In the genomic region with DNA sequence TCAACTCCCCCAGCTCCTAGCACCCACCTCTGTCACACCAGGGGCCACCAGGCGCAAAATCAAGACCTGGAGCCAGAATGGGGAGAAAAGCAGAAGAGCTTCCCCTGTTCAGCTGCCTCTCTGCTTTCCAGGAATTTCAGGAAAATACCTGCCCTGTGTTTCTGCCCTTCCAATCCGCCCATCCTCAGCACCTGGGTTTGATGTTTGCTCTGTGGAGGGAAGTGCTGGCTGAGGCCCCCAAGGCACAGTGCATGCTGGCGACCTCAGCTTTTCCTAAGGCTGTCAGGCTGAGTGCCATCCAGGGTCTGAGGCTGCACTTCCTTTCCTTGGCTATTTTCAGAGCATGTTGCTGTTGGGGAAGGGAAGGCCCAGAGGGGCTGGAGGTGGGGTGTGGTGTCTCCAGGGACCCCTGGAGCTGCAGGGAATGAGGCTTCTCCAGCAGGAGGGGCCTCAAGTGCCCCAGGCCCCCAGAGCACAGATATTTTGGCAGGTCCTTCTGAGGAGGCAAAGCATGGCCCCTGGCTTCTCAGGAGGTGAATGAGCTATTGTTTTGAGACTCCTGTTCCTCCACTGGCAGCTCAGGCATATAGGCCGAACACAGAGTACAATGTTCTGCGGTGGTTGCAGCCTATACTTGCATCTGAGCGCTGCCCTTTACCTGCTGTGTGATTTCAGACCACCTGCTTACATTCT, we compare ENCODE assay signal across 24 cellular contexts.
A peak's percentile ranks its signal among the peaks of the same experiment; 100 is the strongest.
DNase-seq lines count a peak whose midpoint lies in the region; FAIRE-seq and TF ChIP-seq lines count a peak whose summit lies in the region.
"Had no signal": no experiment of that assay in that cellular context is flagged by ENCODE, and none has a peak within 500 bp of the region (broad histone marks: within the 10 kb centered on the region; RNA-seq: fewer than 3 reads in every experiment).

No MANE protein-coding gene starts in this region.

- H2BK120ac ChIP-seq in H9 (ENCODE audit: low read depth, low read length, poor library complexity, severe bottlenecking) = no peak overlapping the region
- no peak overlapping the region for H2BK120ac ChIP-seq in H1 (replicated peaks; ENCODE audit: low read depth, low read length)

- H3K4me1 Mint-ChIP-seq in H9 = peaks cover 8 to 19% of the 10 kb centered on the region in 2 experiments
- H3K4me1 Mint-ChIP-seq: B cell; CD4-positive, CD25-positive, alpha-beta regulatory T cell had no signal

- CTCF ChIA-PET in H1 (lab: Charles Lee; ENCODE audit: partially characterized antibody) = interaction anchor here (0.7 to 2.2 kb wide), 10 partner anchors 9 to 389 kb away, joined by 3 to 10 read pairs (median 3); no protein-coding TSS in a partner anchor

- H3K4me3 Mint-ChIP-seq in H9 = no peak overlapping the region
- H3K4me3 Mint-ChIP-seq: B cell; CD4-positive, CD25-positive, alpha-beta regulatory T cell; HFFc6 had no signal

- H3K14ac ChIP-seq in H9 (ENCODE audit: insufficient read depth, low read length) (no peak overlapping the region), H1 (ENCODE audit: insufficient read length) (no peak overlapping the region)

- H2AK5ac ChIP-seq in H9 (ENCODE audit: insufficient read length, low read length) (no peak overlapping the region), H1 (ENCODE audit: low read depth, low read length) (no peak overlapping the region)

- H3T11ph ChIP-seq in H9 (ENCODE audit: low read length) = no peak overlapping the region

- H2BK5ac ChIP-seq in H9 (ENCODE audit: insufficient read length, low read length) = no peak overlapping the region
- peak overlapping the region; percentile 18; the same call in 1 of the 2 replicates for H2BK5ac ChIP-seq in H1 (ENCODE audit: low read depth, low read length)

- no peak overlapping the region for H4K91ac ChIP-seq in H9 (ENCODE audit: insufficient read length, low read depth, low read length)
- H4K91ac ChIP-seq in H1 (replicated peaks; ENCODE audit: insufficient read length, low read length) = peak overlapping the region; percentile 18

- H2AFZ ChIP-seq in H9 (ENCODE audit: low read length) (no peak overlapping the region), H1 (ENCODE audit: low read length) (0 out of 2 replicates have a peak overlapping the region, but pooled peaks have one; percentile 7)
- H2AFZ ChIP-seq: PC-9 had no signal

- no peak overlapping the region for H3K23ac ChIP-seq in H9 (ENCODE audit: insufficient read length, low read depth, low read length)
- no peak overlapping the region for H3K23ac ChIP-seq in H1 (ENCODE audit: insufficient read length)

- H3K4ac ChIP-seq in H9 (ENCODE audit: low read depth, low read length) = no peak overlapping the region
- no peak overlapping the region for H3K4ac ChIP-seq in H1 (replicated peaks; ENCODE audit: insufficient read length, low read depth, low read length)

- DNase-seq in NCI-H82 (lab: John Stamatoyannopoulos, UW) = peak; percentile 2
- DNase-seq in NCI-H82 treated with DMSO at 0.1 percent for 48 hours (lab: John Stamatoyannopoulos, UW; ENCODE audit: unreplicated experiment) = no peak
- DNase-seq in H9 = peak; percentile 48
- no peak for DNase-seq in H1 (ENCODE audit: low read depth in 1 of 2, low spot score in 2 of 2)
- DNase-seq in COR-L47 (lab: John Stamatoyannopoulos, UW) = no peak
- DNase-seq in Ammon's horn (ENCODE audit: low spot score) = no peak
- DNase-seq in stimulated activated naive CD4-positive, alpha-beta T cell treated with Interleukin-2 at 50 U/mL for 16 hours (lab: John Stamatoyannopoulos, UW) = no peak
- DNase-seq: CD4-positive, CD25-positive, alpha-beta regulatory T cell; GDM1; HFFc6; NCI-H1417; NCI-H1930; NCI-H524 treated with DMSO at 0.1 percent for 48 hours; PC-9; RPMI8226; SIG-M5; SK-N-SH; T-helper 2 cell had no signal

- H3K23me2 ChIP-seq in H9 (ENCODE audit: insufficient read length, low read depth, low read length, poor library complexity, severe bottlenecking) = no peaks in the 10 kb centered on the region
- H3K23me2 ChIP-seq in H1 (ENCODE audit: low read depth, low read length) = no peaks in the 10 kb centered on the region; the same call in 1 of the 2 replicates

- no peak for TF ChIP-seq RAD21 in H1 (IDR thresholded peaks at IDR 0.05 in 1 of 2, conservative IDR thresholded peaks at IDR 0.05 in 1 of 2; ENCODE audit: low read depth in 2 of 2, low read length in 2 of 2)

- H4K5ac ChIP-seq in H9 (ENCODE audit: insufficient read length, low read depth, low read length) (no peak overlapping the region), H1 (ENCODE audit: insufficient read length, low read depth, low read length) (no peak overlapping the region)

- H2BK20ac ChIP-seq in H9 (ENCODE audit: low read depth, low read length, poor library complexity, severe bottlenecking) (no peak overlapping the region), H1 (ENCODE audit: low read length) (peak overlapping the region; percentile 44; the same call in 1 of the 2 replicates)

- H3K4me2 ChIP-seq in H9 (ENCODE audit: insufficient read depth, insufficient read length, low read length) (no peak overlapping the region), H1 (ENCODE audit: insufficient read depth in 1 of 2, low read depth in 2 of 2, low read length in 2 of 2) (0 out of 4 replicates have a peak overlapping the region, but pooled peaks of 1 of the 2 experiments have one; percentile 16)
- H3K4me2 ChIP-seq: PC-9, SK-N-SH had no signal

- no peaks in the 10 kb centered on the region for H4K20me1 ChIP-seq in H9 (ENCODE audit: control insufficient read depth, insufficient read depth, insufficient read length)
- H4K20me1 ChIP-seq in H1 (replicated peaks in 1 of 2; ENCODE audit: control insufficient read depth in 1 of 2, insufficient read depth in 2 of 2, low read length in 2 of 2) = no peaks in the 10 kb centered on the region

- no peaks in the 10 kb centered on the region for H3K27me3 ChIP-seq in H9 (ENCODE audit: insufficient read depth, low read length)
- no peaks in the 10 kb centered on the region; a peak in 1 of 7 replicates for H3K27me3 ChIP-seq in H1 (replicated peaks in 1 of 4; ENCODE audit: control insufficient read depth in 3 of 4, extremely low read depth in 1 of 4, insufficient read depth in 3 of 4, low read length in 3 of 4)
- H3K27me3 ChIP-seq: MG63 had no signal

- TF ChIP-seq EP300 in H1 (IDR thresholded peaks at IDR 0.05; ENCODE audit: borderline replicate concordance in 1 of 2, low read depth in 2 of 2, low read length in 2 of 2) = no peak

- POLR2A ChIA-PET in H1 (lab: Charles Lee; ENCODE audit: partially characterized antibody) = interaction anchor here (0.6 to 0.7 kb wide), 2 partner anchors 8 to 34 kb away, joined by 3 read pairs; no protein-coding TSS in a partner anchor

- no peaks in the 10 kb centered on the region for H3K36me3 ChIP-seq in H1 (ENCODE audit: control insufficient read depth in 2 of 4, insufficient read depth in 4 of 4, low read length in 3 of 4)
- H3K36me3 ChIP-seq: MG63 had no signal

- H3K56ac ChIP-seq in H9 (ENCODE audit: insufficient read length, low read depth, low read length) (no peak overlapping the region), H1 (replicated peaks; ENCODE audit: insufficient read length, low read depth, low read length) (no peak overlapping the region)

- H2BK15ac ChIP-seq in H9 (ENCODE audit: low read depth, low read length) (no peak overlapping the region), H1 (ENCODE audit: low read length) (no peak overlapping the region)

- no peaks in the 10 kb centered on the region; a peak in 1 of 7 replicates for H3K36me3 Mint-ChIP-seq in H9 (ENCODE audit: insufficient read depth in 1 of 3, low read depth in 3 of 3)
- H3K36me3 Mint-ChIP-seq: CD4-positive, CD25-positive, alpha-beta regulatory T cell had no signal

- H3K79me1 ChIP-seq in H9 (ENCODE audit: insufficient read depth, low read depth, low read length, poor library complexity, severe bottlenecking) (no peaks in the 10 kb centered on the region), H1 (ENCODE audit: low read depth, low read length) (no peaks in the 10 kb centered on the region)

- peaks cover 8% of the 10 kb centered on the region for H3K27me3 Mint-ChIP-seq in H9 (ENCODE audit: low read depth)
- H3K27me3 Mint-ChIP-seq: CD4-positive, CD25-positive, alpha-beta regulatory T cell had no signal

- H3K27ac ChIP-seq in H9 (ENCODE audit: insufficient read length, low read depth, low read length) (no peak overlapping the region), H1 (ENCODE audit: low read depth, low read length) (no peak overlapping the region)
- H3K27ac ChIP-seq: PC-9 had no signal

- H3K9me3 Mint-ChIP-seq in H9 = no peaks in the 10 kb centered on the region
- H3K9me3 Mint-ChIP-seq: HFFc6 had no signal

- no CpG with 5 or more reads among the region's 6 CpGs for WGBS in H9 (ENCODE audit: extremely low coverage, insufficient read length, low lambda C conversion rate)
- 71% methylated on average over 6 of the region's 6 CpGs; no CpG with 5 or more reads in 1 of the 2 experiments for WGBS in H1 (ENCODE audit: extremely low coverage in 1 of 2, insufficient coverage in 1 of 2, insufficient read length in 1 of 2, insufficient replicate concordance in 2 of 2, low coverage in 1 of 2, low lambda C conversion rate in 2 of 2, missing lambda C conversion rate in 1 of 2), 2 experiments

- H3K9me3 ChIP-seq in H9 (ENCODE audit: control insufficient read depth, low read depth, low read length) = no peaks in the 10 kb centered on the region
- H3K9me3 ChIP-seq in H1 (ENCODE audit: insufficient read depth in 2 of 2, low read depth in 1 of 2, low read length in 1 of 2) = no peaks in the 10 kb centered on the region
- H3K9me3 ChIP-seq: MG63, SK-N-SH had no signal

- TF ChIP-seq CTCF in H9 (conservative IDR thresholded peaks at IDR 0.05) (no peak), H1 (IDR thresholded peaks at IDR 0.05; ENCODE audit: control extremely low read depth in 1 of 3, insufficient read depth in 1 of 3, low read depth in 1 of 3, low read length in 3 of 3) (no peak)

- H4K8ac ChIP-seq in H9 (replicated peaks; ENCODE audit: insufficient read length, low read depth, low read length) (no peak overlapping the region), H1 (ENCODE audit: extremely low read depth, insufficient read depth, low read length) (peak overlapping the region; percentile 26; the same call in 1 of the 2 replicates)

- peaks cover 6% of the 10 kb centered on the region; the same call in 1 of the 2 replicates for H3K4me1 ChIP-seq in H9 (ENCODE audit: insufficient read depth, low read length)
- peaks cover 6 to 11% (median 7%) of the 10 kb centered on the region in 4 experiments for H3K4me1 ChIP-seq in H1 (replicated peaks in 1 of 4; ENCODE audit: control insufficient read depth in 3 of 4, insufficient read depth in 4 of 4, low read length in 3 of 4)

- FAIRE-seq in H1 (lab: Jason Lieb, UNC) = no peak
- FAIRE-seq: A204.1, GM19239, H54, K562 had no signal

- H3K79me2 ChIP-seq in H9 (ENCODE audit: insufficient read depth, low read length) (no peaks in the 10 kb centered on the region), H1 (ENCODE audit: control insufficient read depth in 1 of 2, insufficient read depth in 2 of 2, low read length in 2 of 2) (no peaks in the 10 kb centered on the region)

- no peak overlapping the region for H3K4me3 ChIP-seq in H1 (ENCODE audit: extremely low read depth in 1 of 4, insufficient read depth in 2 of 4, low read depth in 3 of 4, low read length in 4 of 4)
- H3K4me3 ChIP-seq: K562, MG63, PC-9 had no signal

- TF ChIP-seq POLR2A in H1 (IDR thresholded peaks at IDR 0.05; ENCODE audit: control extremely low read depth in 1 of 2, low read depth in 2 of 2, low read length in 2 of 2) = no peak

- no peak overlapping the region for H3K18ac ChIP-seq in H9 (ENCODE audit: insufficient read length, low read depth, low read length)
- 0 out of 2 replicates have a peak overlapping the region, but pooled peaks have one; percentile 11 for H3K18ac ChIP-seq in H1 (ENCODE audit: extremely low read depth, low read length)

- H2BK12ac ChIP-seq in H9 (ENCODE audit: insufficient read length, low read depth, low read length) (no peak overlapping the region), H1 (ENCODE audit: low read depth, low read length) (peak overlapping the region; percentile 0; the same call in 1 of the 2 replicates)

- H3K9ac ChIP-seq in H9 (ENCODE audit: extremely low read depth, insufficient read length, low read length) = no peak overlapping the region
- H3K9ac ChIP-seq in H1 (replicated peaks in 1 of 4; ENCODE audit: extremely low read depth in 1 of 4, low read depth in 3 of 4, low read length in 3 of 4) = no peak overlapping the region
- H3K9ac ChIP-seq: SK-N-SH had no signal

- peak overlapping the region in 1 of 3 experiments; percentile 9; a peak in 1 of 7 replicates for H3K27ac Mint-ChIP-seq in H9
- H3K27ac Mint-ChIP-seq: B cell; CD4-positive, CD25-positive, alpha-beta regulatory T cell; HFFc6 had no signal

Comparison
In these comparisons a context has a peak if more than half of its experiments do, and no peak if none do; other contexts are left out.
1. DNase-seq: peak in NCI-H82 (single experiment) and H9 (single experiment); none in NCI-H82 treated with DMSO at 0.1 percent for 48 hours (single experiment), H1 (0 of 2), COR-L47 (single experiment), Ammon's horn (single experiment) and stimulated activated naive CD4-positive, alpha-beta T cell treated with Interleukin-2 at 50 U/mL for 16 hours (single experiment).